ENCODE assay signal across 16 cellular contexts in the genomic region with DNA sequence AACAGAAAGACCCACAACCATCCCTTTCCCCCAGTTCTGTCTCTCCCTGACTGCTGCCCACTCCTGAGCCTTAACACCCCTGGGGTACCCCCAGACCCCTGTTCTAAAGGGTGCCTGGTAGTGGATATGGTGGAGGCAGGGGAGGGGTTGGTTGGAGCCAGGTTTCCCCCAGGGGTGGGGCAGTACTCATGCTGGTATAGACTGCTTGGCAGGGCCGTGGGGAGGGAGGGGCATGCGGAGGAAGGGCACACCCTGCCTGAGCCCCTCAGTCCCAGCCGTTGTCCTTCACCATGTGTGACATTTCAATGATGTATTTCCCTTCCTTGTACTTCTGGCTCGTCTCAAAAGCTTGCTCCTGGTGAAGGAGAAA. TPM values are rescaled to one million over a fixed set of nuclear protein-coding genes. Genes with fewer than 3 reads are reported as not detected.
DNase-seq lines count a peak whose midpoint lies in the region; ATAC-seq and TF ChIP-seq lines count a peak whose summit lies in the region.
"Had no signal": no experiment of that assay in that cellular context is flagged by ENCODE, and none has a peak within 500 bp of the region (broad histone marks: within the 10 kb centered on the region; RNA-seq: fewer than 3 reads in every experiment).

No MANE protein-coding gene starts in this region.

- H3K36me3 Mint-ChIP-seq in activated T-cell treated with anti-CD3 and anti-CD28 coated beads, Interleukin-2, amount 50 U/mL, for 4 hours (ENCODE audit: insufficient read depth) = no peaks in the 10 kb centered on the region
- H3K36me3 Mint-ChIP-seq: activated naive CD8-positive, alpha-beta T cell treated with anti-CD3 and anti-CD28 coated beads for 36 hours had no signal

- peaks cover 52% of the 10 kb centered on the region for H3K27me3 Mint-ChIP-seq in activated T-cell treated with anti-CD3 and anti-CD28 coated beads, Interleukin-2, amount 50 U/mL, for 4 hours (ENCODE audit: low read depth)

- H3K9me3 ChIP-seq in lower lobe of right lung (no peaks in the 10 kb centered on the region), stomach smooth muscle (ENCODE audit: control insufficient read depth in 2 of 2, low read length in 2 of 2) (no peaks in the 10 kb centered on the region), MG63 (no peaks in the 10 kb centered on the region)
- H3K9me3 ChIP-seq: BE2C had no signal

- H3K4me1 Mint-ChIP-seq in activated T-cell treated with anti-CD3 and anti-CD28 coated beads, Interleukin-2, amount 50 U/mL, for 4 hours (ENCODE audit: low read depth) = peaks cover 42% of the 10 kb centered on the region

- H3K4me1 ChIP-seq in lower lobe of right lung = peaks cover 71% of the 10 kb centered on the region
- H3K4me1 ChIP-seq in stomach smooth muscle (ENCODE audit: control insufficient read depth, insufficient read depth, low read length) = peaks cover 58% of the 10 kb centered on the region
- H3K4me1 ChIP-seq: BE2C had no signal

- H3K4me3 ChIP-seq in lower lobe of right lung (no peak overlapping the region), stomach smooth muscle (ENCODE audit: low read length in 2 of 2) (no peak overlapping the region), MG63 (no peak overlapping the region)

- intact Hi-C loops in lower lobe of right lung (cut with DNase I) = no loop called here

- H3K4me3 Mint-ChIP-seq in activated T-cell treated with anti-CD3 and anti-CD28 coated beads, Interleukin-2, amount 50 U/mL, for 4 hours = no peak overlapping the region
- H3K4me3 Mint-ChIP-seq: activated CD4-positive, alpha-beta T cell treated with anti-CD3 and anti-CD28 coated beads, Interleukin-2, amount 10 ng/mL, durations not matched to agents 7 days and 5 days; activated naive CD8-positive, alpha-beta T cell treated with anti-CD3 and anti-CD28 coated beads for 36 hours had no signal

- H3K27me3 ChIP-seq in lower lobe of right lung (ENCODE audit: low read depth) (peaks cover 30% of the 10 kb centered on the region), stomach smooth muscle (ENCODE audit: control insufficient read depth in 1 of 2, insufficient read depth in 2 of 2, low read length in 2 of 2) (peaks cover 44 to 47% of the 10 kb centered on the region in 2 donors), MG63 (peaks cover 27% of the 10 kb centered on the region)

- H3K27ac ChIP-seq in lower lobe of right lung = peak overlapping the region; percentile 59
- peak overlapping the region; percentile 24 for H3K27ac ChIP-seq in stomach smooth muscle (ENCODE audit: low read length)

- TF ChIP-seq POLR2A in erythroblast (IDR thresholded peaks at IDR 0.05; ENCODE audit: low read length) = peak; percentile 29

- ATAC-seq in lower lobe of right lung (peak; percentile 11), GM21723 (IDR thresholded peaks at IDR 0.05; ENCODE audit: unreplicated experiment) (no peak)
- no peak for ATAC-seq in activated T-cell treated with anti-CD3 and anti-CD28 coated beads, Interleukin-2, amount 50 U/mL, for 4 hours

- H3K9ac ChIP-seq in stomach smooth muscle (ENCODE audit: low read length in 2 of 2) = no peak overlapping the region

- DNase-seq in erythroblast (lab: John Stamatoyannopoulos, UW) (peak; percentile 26 to 47), lower lobe of right lung (no peak), MG63 (no peak)
- DNase-seq in activated T-cell treated with anti-CD3 and anti-CD28 coated beads, Interleukin-2, amount 50 U/mL, for 4 hours = no peak
- DNase-seq in activated CD4-positive, CD25-positive, alpha-beta regulatory T cell treated with anti-CD3 and anti-CD28 coated beads, Interleukin-2, amount 50 U/mL, for 72 hours = no peak
- DNase-seq: activated CD4-positive, alpha-beta T cell treated with anti-CD3 and anti-CD28 coated beads, Interleukin-2, amount 10 ng/mL, durations not matched to agents 7 days and 5 days; activated naive CD8-positive, alpha-beta T cell treated with anti-CD3 and anti-CD28 coated beads for 36 hours; activated T-cell treated with anti-CD3 and anti-CD28 coated beads, Interleukin-2, amount 50 U/mL, for 1 hour; BE2C; central memory CD4-positive, alpha-beta T cell; midbrain; NCI-H2081; T-helper 2 cell had no signal

- H3K36me3 ChIP-seq in lower lobe of right lung = no peaks in the 10 kb centered on the region
- no peaks in the 10 kb centered on the region for H3K36me3 ChIP-seq in stomach smooth muscle (ENCODE audit: control insufficient read depth in 2 of 2, insufficient read depth in 2 of 2, low read length in 2 of 2)
- no peaks in the 10 kb centered on the region; the same call in 1 of the 2 replicates for H3K36me3 ChIP-seq in MG63
- H3K36me3 ChIP-seq: BE2C had no signal

- no peak for TF ChIP-seq CTCF in lower lobe of right lung (IDR thresholded peaks at IDR 0.05)

- H3K9me3 Mint-ChIP-seq in activated T-cell treated with anti-CD3 and anti-CD28 coated beads, Interleukin-2, amount 50 U/mL, for 4 hours = no peaks in the 10 kb centered on the region
- H3K9me3 Mint-ChIP-seq: activated CD4-positive, alpha-beta T cell treated with anti-CD3 and anti-CD28 coated beads, Interleukin-2, amount 10 ng/mL, durations not matched to agents 7 days and 5 days; activated naive CD8-positive, alpha-beta T cell treated with anti-CD3 and anti-CD28 coated beads for 36 hours had no signal

TF ChIP-seq in PFSK-1, 5 proteins besides CTCF, POLR2A, EP300 and RAD21:
- peak; percentile 53 for TF ChIP-seq POLR2AphosphoS5 (IDR thresholded peaks at IDR 0.05; ENCODE audit: low read depth, low read length)
- TF ChIP-seq, protein P1, sequence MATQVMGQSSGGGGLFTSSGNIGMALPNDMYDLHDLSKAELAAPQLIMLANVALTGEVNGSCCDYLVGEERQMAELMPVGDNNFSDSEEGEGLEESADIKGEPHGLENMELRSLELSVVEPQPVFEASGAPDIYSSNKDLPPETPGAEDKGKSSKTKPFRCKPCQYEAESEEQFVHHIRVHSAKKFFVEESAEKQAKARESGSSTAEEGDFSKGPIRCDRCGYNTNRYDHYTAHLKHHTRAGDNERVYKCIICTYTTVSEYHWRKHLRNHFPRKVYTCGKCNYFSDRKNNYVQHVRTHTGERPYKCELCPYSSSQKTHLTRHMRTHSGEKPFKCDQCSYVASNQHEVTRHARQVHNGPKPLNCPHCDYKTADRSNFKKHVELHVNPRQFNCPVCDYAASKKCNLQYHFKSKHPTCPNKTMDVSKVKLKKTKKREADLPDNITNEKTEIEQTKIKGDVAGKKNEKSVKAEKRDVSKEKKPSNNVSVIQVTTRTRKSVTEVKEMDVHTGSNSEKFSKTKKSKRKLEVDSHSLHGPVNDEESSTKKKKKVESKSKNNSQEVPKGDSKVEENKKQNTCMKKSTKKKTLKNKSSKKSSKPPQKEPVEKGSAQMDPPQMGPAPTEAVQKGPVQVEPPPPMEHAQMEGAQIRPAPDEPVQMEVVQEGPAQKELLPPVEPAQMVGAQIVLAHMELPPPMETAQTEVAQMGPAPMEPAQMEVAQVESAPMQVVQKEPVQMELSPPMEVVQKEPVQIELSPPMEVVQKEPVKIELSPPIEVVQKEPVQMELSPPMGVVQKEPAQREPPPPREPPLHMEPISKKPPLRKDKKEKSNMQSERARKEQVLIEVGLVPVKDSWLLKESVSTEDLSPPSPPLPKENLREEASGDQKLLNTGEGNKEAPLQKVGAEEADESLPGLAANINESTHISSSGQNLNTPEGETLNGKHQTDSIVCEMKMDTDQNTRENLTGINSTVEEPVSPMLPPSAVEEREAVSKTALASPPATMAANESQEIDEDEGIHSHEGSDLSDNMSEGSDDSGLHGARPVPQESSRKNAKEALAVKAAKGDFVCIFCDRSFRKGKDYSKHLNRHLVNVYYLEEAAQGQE (IDR thresholded peaks at IDR 0.05; ENCODE audit: insufficient read depth in 1 of 2, low read depth in 2 of 2, low read length in 2 of 2) = no peak
- no peak for TF ChIP-seq SIN3A (IDR thresholded peaks at IDR 0.05; ENCODE audit: borderline replicate concordance, insufficient read depth, low read length)
- TF ChIP-seq FOXP2 (optimal IDR thresholded peaks at IDR 0.05; ENCODE audit: borderline replicate concordance, extremely low read depth, extremely low read length, insufficient read depth) = no peak
- TF ChIP-seq TAF1 (IDR thresholded peaks at IDR 0.05; ENCODE audit: borderline replicate concordance, insufficient read depth, low read length) = no peak

RNA-seq across cellular contexts. Expression of gene YPEL4, which starts 4.0 kb away (rescaled TPM):
- polyA plus RNA-seq in PFSK-1 (2012; ENCODE audit: insufficient read length, low read depth) = 0.98 TPM
- total RNA-seq in lower lobe of right lung = 3.1 TPM
- total RNA-seq in activated T-cell treated with anti-CD3 and anti-CD28 coated beads, Interleukin-2, amount 50 U/mL, for 4 hours = under 1 TPM in 1 of 3 donors, not detected in 2; 0.05 TPM
- total RNA-seq in MG63 (2014; rRNA removed; shearing (Covaris generic); ENCODE audit: low replicate concordance) = not detected in 2 replicates

RNA-seq across cellular contexts. Expression of gene CLP1, which starts 11.9 kb away (rescaled TPM):
- 17.7 TPM for polyA plus RNA-seq in PFSK-1 (2012; ENCODE audit: insufficient read length, low read depth)
- total RNA-seq in lower lobe of right lung = 12.5 TPM
- 10 to 100 TPM; 21.6 to 24.6 (median 22.0) TPM for total RNA-seq in activated T-cell treated with anti-CD3 and anti-CD28 coated beads, Interleukin-2, amount 50 U/mL, for 4 hours
- 16.8 and 27.4 TPM in 2 replicates for total RNA-seq in MG63 (2014; rRNA removed; shearing (Covaris generic); ENCODE audit: low replicate concordance)

RNA-seq across cellular contexts. Expression of gene ZDHHC5, which starts 22.2 kb away (rescaled TPM):
- polyA plus RNA-seq in PFSK-1 (2012; ENCODE audit: insufficient read length, low read depth) = 88.0 TPM
- 64.4 TPM for total RNA-seq in lower lobe of right lung
- 10 to 100 TPM; 65.0 to 78.1 (median 73.8) TPM for total RNA-seq in activated T-cell treated with anti-CD3 and anti-CD28 coated beads, Interleukin-2, amount 50 U/mL, for 4 hours
- total RNA-seq in MG63 (2014; rRNA removed; shearing (Covaris generic); ENCODE audit: low replicate concordance) = 30.5 and 33.3 TPM in 2 replicates

RNA-seq across cellular contexts. Expression of gene SERPING1, which starts 48.2 kb away (rescaled TPM):
- polyA plus RNA-seq in PFSK-1 (2012; ENCODE audit: insufficient read length, low read depth) = 3.4 TPM
- total RNA-seq in lower lobe of right lung = 471 TPM
- total RNA-seq in activated T-cell treated with anti-CD3 and anti-CD28 coated beads, Interleukin-2, amount 50 U/mL, for 4 hours = 1 to 10 TPM in 2 of 3 donors, under 1 TPM in 1; 0.55 to 2.1 (median 1.7) TPM
- total RNA-seq in MG63 (2014; rRNA removed; shearing (Covaris generic); ENCODE audit: low replicate concordance) = 0.22 and 0.26 TPM in 2 replicates

Comparison
In these comparisons a context has a peak if more than half of its experiments do, and no peak if none do; other contexts are left out.
1. DNase-seq: peak in erythroblast (2 of 2); none in lower lobe of right lung (single experiment), activated T-cell treated with anti-CD3 and anti-CD28 coated beads, Interleukin-2, amount 50 U/mL, for 4 hours (single experiment), activated CD4-positive, CD25-positive, alpha-beta regulatory T cell treated with anti-CD3 and anti-CD28 coated beads, Interleukin-2, amount 50 U/mL, for 72 hours (single experiment) and MG63 (single experiment).
2. ATAC-seq: peak in lower lobe of right lung (2 of 2); none in activated T-cell treated with anti-CD3 and anti-CD28 coated beads, Interleukin-2, amount 50 U/mL, for 4 hours (0 of 2) and GM21723 (single experiment).